Comparison of ENCODE assay signal across 8 cellular contexts in the genomic region with DNA sequence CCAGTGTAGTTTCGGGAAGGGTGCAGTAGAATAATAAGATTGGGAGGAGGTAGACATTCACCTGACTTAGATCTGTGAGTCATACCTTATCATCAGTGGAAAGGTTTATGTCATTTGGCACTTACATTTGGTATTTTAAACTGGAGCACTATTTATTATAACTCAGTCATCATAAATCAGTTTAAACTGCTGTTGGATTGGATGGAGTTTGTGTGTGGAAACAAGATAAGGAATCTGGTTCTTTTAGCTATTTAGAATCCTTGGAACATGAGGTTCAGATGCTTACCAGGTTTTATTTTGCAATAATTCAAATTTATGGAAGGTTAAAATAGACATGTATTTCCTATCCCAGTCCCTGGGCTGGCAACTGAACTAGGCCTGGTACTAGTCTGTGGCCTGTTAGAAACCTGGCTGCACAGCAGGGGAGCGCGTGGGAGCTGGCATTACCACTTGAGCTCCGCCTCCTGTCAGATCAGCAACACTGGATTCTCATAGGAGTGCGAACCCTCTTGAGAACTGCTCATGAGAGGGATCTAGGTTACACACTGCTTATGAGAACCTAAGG. TPM values are rescaled to one million over a fixed set of nuclear protein-coding genes. Genes with fewer than 3 reads are reported as not detected.
A peak's percentile ranks its signal among the peaks of the same experiment; 100 is the strongest.
DNase-seq lines count a peak whose midpoint lies in the region; ATAC-seq and TF ChIP-seq lines count a peak whose summit lies in the region.

No MANE protein-coding gene starts in this region.

- H3K36me3 ChIP-seq in RWPE2 (ENCODE audit: low read depth) (peaks cover 7% of the 10 kb centered on the region; the same call in 1 of the 2 replicates), cardiac muscle cell (no peaks in the 10 kb centered on the region)

- H3K4me3 ChIP-seq in RWPE2 (ENCODE audit: severe bottlenecking) (no peak overlapping the region), cardiac muscle cell (no peak overlapping the region), foreskin fibroblast (ENCODE audit: low read depth in 1 of 2, low read length in 2 of 2) (no peak overlapping the region)

- H3K9me3 ChIP-seq in RWPE2 (ENCODE audit: severe bottlenecking), result no peaks in the 10 kb centered on the region
- no peaks in the 10 kb centered on the region for H3K9me3 ChIP-seq in cardiac muscle cell (ENCODE audit: low read depth)

- H3K4me1 ChIP-seq in RWPE2 (ENCODE audit: insufficient read depth, poor library complexity, severe bottlenecking), result peaks cover 10% of the 10 kb centered on the region
- H3K4me1 ChIP-seq in cardiac muscle cell (ENCODE audit: low read depth), result peaks cover 45% of the 10 kb centered on the region

- TF ChIP-seq CTCF in RWPE2 (IDR thresholded peaks at IDR 0.05; ENCODE audit: poor library complexity, severe bottlenecking) (no peak), cardiac muscle cell (IDR thresholded peaks at IDR 0.05; ENCODE audit: low read depth, low read length) (no peak), foreskin fibroblast (IDR thresholded peaks at IDR 0.05; ENCODE audit: low read depth, low read length) (no peak)

- peak; percentile 1 for DNase-seq in NCI-H748 (lab: John Stamatoyannopoulos, UW; ENCODE audit: unreplicated experiment)
- DNase-seq in NCI-H748 treated with DMSO at 0.1 percent for 48 hours (lab: John Stamatoyannopoulos, UW), result no peak
- DNase-seq in RWPE2 (ENCODE audit: low spot score), result no peak
- peak; percentile 30 to 46 for DNase-seq in cardiac muscle cell (ENCODE audit: low read depth in 1 of 2, low spot score in 1 of 2)
- peak; percentile 8 to 24 for DNase-seq in stimulated activated CD4-positive, alpha-beta T cell treated with anti-CD3 and anti-CD28 coated beads, Interleukin-4, amount 100 ng/mL, for 4 hours
- DNase-seq in SW480 (ENCODE audit: low spot score), result no peak
- no peak for DNase-seq in foreskin fibroblast

- H3K27ac ChIP-seq in RWPE2 (ENCODE audit: poor library complexity, severe bottlenecking) (no peak overlapping the region), cardiac muscle cell (no peak overlapping the region)

- ATAC-seq in RWPE2 (ENCODE audit: low read depth), result peak; percentile 80
- ATAC-seq in HG02642 (IDR thresholded peaks at IDR 0.05; ENCODE audit: poor library complexity, unreplicated experiment), result no peak

- H3K27me3 ChIP-seq in RWPE2 (ENCODE audit: insufficient read depth, poor library complexity, severe bottlenecking) (no peaks in the 10 kb centered on the region), cardiac muscle cell (no peaks in the 10 kb centered on the region)

RNA-seq across cellular contexts. Expression of gene ZFAND6, which starts 34.5 kb away (rescaled TPM):
- 192 and 195 TPM in 2 replicates for total RNA-seq in cardiac muscle cell
- 215 and 253 TPM in 2 replicates for polyA plus RNA-seq in cardiac muscle cell

RNA-seq across cellular contexts. Expression of gene FAH, which starts 58.9 kb away (rescaled TPM):
- 18.2 and 25.5 TPM in 2 replicates for total RNA-seq in cardiac muscle cell
- 26.1 and 46.4 TPM in 2 replicates for polyA plus RNA-seq in cardiac muscle cell

Comparison
In these comparisons a context has a peak if more than half of its experiments do, and no peak if none do; other contexts are left out.
1. DNase-seq: peak in NCI-H748 (single experiment), cardiac muscle cell (2 of 2) and stimulated activated CD4-positive, alpha-beta T cell treated with anti-CD3 and anti-CD28 coated beads, Interleukin-4, amount 100 ng/mL, for 4 hours (2 of 2); none in NCI-H748 treated with DMSO at 0.1 percent for 48 hours (single experiment), RWPE2 (single experiment), SW480 (single experiment) and foreskin fibroblast (0 of 2).